14 cellular contexts compared by ENCODE assay signal in genomic region chr16:12229759-12230594, GRCh38.
DNase-seq lines count a peak whose midpoint lies in the region; ATAC-seq, FAIRE-seq and TF ChIP-seq lines count a peak whose summit lies in the region.
"Had no signal": no experiment of that assay in that cellular context is flagged by ENCODE, and none has a peak within 500 bp of the region (broad histone marks: within the 10 kb centered on the region; RNA-seq: fewer than 3 reads in every experiment).

No MANE protein-coding gene starts in this region.

- peak overlapping the region; percentile 82; the same call in 1 of the 3 replicates for H2BK15ac ChIP-seq in IMR-90 (ENCODE audit: low read depth, low read length)

- peaks cover 3 to 43% of the 10 kb centered on the region in 2 experiments; a peak in 3 of 4 replicates for H3K79me1 ChIP-seq in IMR-90 (ENCODE audit: low read depth in 1 of 2, low read length in 2 of 2)

- CTCF ChIA-PET in IMR-90 (lab: Yijun Ruan, JAX): interaction anchor here (0.7 to 2.4 kb wide), 5 partner anchors 31 to 135 kb away, joined by 3 to 27 read pairs (median 3); no protein-coding TSS in a partner anchor

- no peak for TF ChIP-seq POLR2A in IMR-90 (IDR thresholded peaks at IDR 0.05; ENCODE audit: low read depth, low read length)

- POLR2A ChIA-PET in IMR-90 (lab: Charles Lee; ENCODE audit: unreplicated experiment): no interaction called here

- H3K27me3 ChIP-seq in IMR-90 (ENCODE audit: control insufficient read depth, insufficient read depth, low read length) (no peaks in the 10 kb centered on the region), MG63 (no peaks in the 10 kb centered on the region)
- H3K27me3 ChIP-seq: body of pancreas had no signal

- H2AK9ac ChIP-seq in IMR-90 (replicated peaks; ENCODE audit: low read depth, low read length, poor library complexity): no peak overlapping the region

- H3K14ac ChIP-seq in IMR-90 (replicated peaks; ENCODE audit: low read depth, low read length): peak overlapping the region; percentile 79

- WGBS in IMR-90 (ENCODE audit: extremely low coverage in 2 of 2, insufficient read length in 1 of 2), 2 experiments: 43% methylated on average over 5 of the region's 11 CpGs; no CpG with 5 or more reads in 1 of the 2 experiments

- intact Hi-C loops in IMR-90 (cut with micrococcal nuclease): loop anchor here (5.0 to 10.0 kb wide), 5 partner anchors 32 to 587 kb away; no protein-coding TSS in a partner anchor

- H4K8ac ChIP-seq in IMR-90 (ENCODE audit: low read depth in 2 of 2, low read length in 2 of 2): peak overlapping the region in 1 of 2 experiments; percentile 55; a peak in 1 of 4 replicates

- in situ Hi-C loops in IMR-90 (cut with MboI; ENCODE audit: low sequenced_read_pairs): no loop called here

- TF ChIP-seq CTCF in AG09319 (IDR thresholded peaks at IDR 0.05; ENCODE audit: low read depth, low read length): no peak
- TF ChIP-seq CTCF in IMR-90 (conservative IDR thresholded peaks at IDR 0.05; ENCODE audit: low read depth, low read length): no peak

- H2BK120ac ChIP-seq in IMR-90 (ENCODE audit: low read depth, low read length): peak overlapping the region; percentile 86

- H4K5ac ChIP-seq in IMR-90 (ENCODE audit: low read depth, low read length): peak overlapping the region; percentile 86

- H2AK5ac ChIP-seq in IMR-90 (ENCODE audit: low read depth, low read length): peak overlapping the region; percentile 95

- H3K4me1 ChIP-seq in IMR-90 (ENCODE audit: control insufficient read depth, insufficient read depth, low read length): peaks cover 38% of the 10 kb centered on the region
- H3K4me1 ChIP-seq: body of pancreas had no signal

- H3K4me2 ChIP-seq in IMR-90 (ENCODE audit: low read depth, low read length): peak overlapping the region; percentile 80

- no TSS peak for BruUV-seq in IMR-90 (replicated peaks; lab: Mats Ljungman, UMichigan)

- peak overlapping the region; percentile 88 for H2BK5ac ChIP-seq in IMR-90 (ENCODE audit: low read depth, low read length, poor library complexity, severe bottlenecking)

- peak; percentile 27 for ATAC-seq in IMR-90 (ENCODE audit: low read depth)
- ATAC-seq in HG02970 (IDR thresholded peaks at IDR 0.05; ENCODE audit: low FRiP score, unreplicated experiment): no peak
- ATAC-seq: body of pancreas had no signal

- peak overlapping the region; percentile 90 for H3K4ac ChIP-seq in IMR-90 (ENCODE audit: low read depth, low read length)

- H3K9ac ChIP-seq in IMR-90 (ENCODE audit: low read depth, low read length): peak overlapping the region; percentile 58; the same call in 1 of the 2 replicates

- peak overlapping the region; percentile 90; the same call in 1 of the 2 replicates for H3K27ac ChIP-seq in IMR-90 (ENCODE audit: insufficient read depth, low read length)
- H3K27ac ChIP-seq: body of pancreas, C4-2B had no signal

- no peaks in the 10 kb centered on the region; the same call in 1 of the 2 replicates for H4K20me1 ChIP-seq in IMR-90 (ENCODE audit: insufficient read depth, low read length)

- H3K4me3 ChIP-seq in IMR-90 (ENCODE audit: insufficient read depth, low read depth, low read length) (no peak overlapping the region), MG63 (no peak overlapping the region)
- H3K4me3 ChIP-seq: body of pancreas had no signal

- no peak for TF ChIP-seq RAD21 in IMR-90 (IDR thresholded peaks at IDR 0.05; ENCODE audit: low read length)

- peak overlapping the region; percentile 40; the same call in 1 of the 2 replicates for H3K23ac ChIP-seq in IMR-90 (ENCODE audit: low read depth, low read length)

- peak overlapping the region; percentile 65 for H4K91ac ChIP-seq in IMR-90 (ENCODE audit: insufficient read depth, low read depth, low read length)

- H3K36me3 ChIP-seq in IMR-90 (ENCODE audit: control insufficient read depth, insufficient read depth, low read length): no peaks in the 10 kb centered on the region
- H3K36me3 ChIP-seq in MG63: no peaks in the 10 kb centered on the region; the same call in 1 of the 2 replicates

- peak overlapping the region; percentile 92 for H3K18ac ChIP-seq in IMR-90 (ENCODE audit: low read depth, low read length)

- H2BK20ac ChIP-seq in IMR-90 (ENCODE audit: low read depth, low read length): peak overlapping the region; percentile 82

- peaks cover 28% of the 10 kb centered on the region for H3K9me1 ChIP-seq in IMR-90 (ENCODE audit: insufficient read depth, low read length)

- dilution Hi-C loops in IMR-90 (cut with HindIII; ENCODE audit: low sequenced_read_pairs, unreplicated experiment): no loop called here

- peak; percentile 28 for DNase-seq in AG09319 (ENCODE audit: extremely low read depth, low read depth)
- DNase-seq in IMR-90: peak; percentile 71
- DNase-seq in NCI-H748 treated with DMSO at 0.1 percent for 48 hours (lab: John Stamatoyannopoulos, UW): peak; percentile 80
- DNase-seq in epidermal melanocyte (ENCODE audit: insufficient read length, low spot score): peak; percentile 33
- no peak for DNase-seq in MG63
- no peak for DNase-seq in RKO (ENCODE audit: low spot score)
- no peak for DNase-seq in urothelium cell line (ENCODE audit: low spot score)
- DNase-seq: activated T-cell treated with anti-CD3 and anti-CD28 coated beads for 4 hours, H7, KG1 had no signal

- peak overlapping the region; percentile 25; the same call in 1 of the 2 replicates for H3K56ac ChIP-seq in IMR-90 (ENCODE audit: extremely low read depth, insufficient read depth, low read length)

- H3K9me3 ChIP-seq in IMR-90 (ENCODE audit: control insufficient read depth, insufficient read depth, low read length) (no peaks in the 10 kb centered on the region), MG63 (no peaks in the 10 kb centered on the region)
- H3K9me3 ChIP-seq: body of pancreas had no signal

- H2AFZ ChIP-seq in IMR-90 (replicated peaks; ENCODE audit: low read length, poor library complexity): no peak overlapping the region

- no peak for FAIRE-seq in urothelium cell line (lab: Jason Lieb, UNC)
- FAIRE-seq: keratinocyte had no signal

TF ChIP-seq in IMR-90, 13 proteins besides CTCF, POLR2A, EP300 and RAD21:
- TF ChIP-seq CEBPB (IDR thresholded peaks at IDR 0.05; ENCODE audit: low read depth, low read length): peak; percentile 29; the same call in 1 of the 2 replicates
- TF ChIP-seq BHLHE40 (IDR thresholded peaks at IDR 0.05; ENCODE audit: low read depth, low read length): no peak

Comparison
In these comparisons a context has a peak if more than half of its experiments do, and no peak if none do; other contexts are left out.
1. DNase-seq: peak in AG09319 (single experiment), IMR-90 (single experiment), NCI-H748 treated with DMSO at 0.1 percent for 48 hours (single experiment) and epidermal melanocyte (single experiment); none in MG63 (single experiment), RKO (single experiment) and urothelium cell line (single experiment).